In genomic region chr6:1701668-1702353, GRCh38 we compare ENCODE assay signal across 1 cellular context.
TF ChIP-seq lines count a peak whose summit lies in the region.

No MANE protein-coding gene starts in this region.

TF ChIP-seq in HEK293, 187 proteins besides CTCF, POLR2A, EP300 and RAD21 (continued from another document):
- TF ChIP-seq ZNF280D (tag by site-specific recombination; IDR thresholded peaks at IDR 0.05): no peak
- peak; percentile 64; the same call in 1 of the 2 replicates for TF ChIP-seq ZNF629 (tag by site-specific recombination; IDR thresholded peaks at IDR 0.05)
- TF ChIP-seq PATZ1 (tag by site-specific recombination; IDR thresholded peaks at IDR 0.05): peak; percentile 35; the same call in 1 of the 2 replicates
- TF ChIP-seq ZSCAN18 (tag by site-specific recombination; IDR thresholded peaks at IDR 0.05): no peak
- TF ChIP-seq ZNF677 (tag by site-specific recombination; IDR thresholded peaks at IDR 0.05): no peak
- TF ChIP-seq ZNF266 (tag by site-specific recombination; IDR thresholded peaks at IDR 0.05; ENCODE audit: low read depth): no peak
- TF ChIP-seq ZNF148 (tag by site-specific recombination; IDR thresholded peaks at IDR 0.05; ENCODE audit: borderline replicate concordance): no peak
- no peak for TF ChIP-seq ZNF138 (tag by site-specific recombination; IDR thresholded peaks at IDR 0.05; ENCODE audit: borderline replicate concordance)
- TF ChIP-seq BCL6B (tag by site-specific recombination; IDR thresholded peaks at IDR 0.05): no peak
- TF ChIP-seq ZBTB11 (tag by site-specific recombination; conservative IDR thresholded peaks at IDR 0.05; ENCODE audit: low read depth): no peak
- no peak for TF ChIP-seq ZNF433 (tag by site-specific recombination; IDR thresholded peaks at IDR 0.05; ENCODE audit: low read depth)
- TF ChIP-seq ZNF701 (tag by site-specific recombination; IDR thresholded peaks at IDR 0.05): no peak
- TF ChIP-seq MZF1 (tag by site-specific recombination; IDR thresholded peaks at IDR 0.05; ENCODE audit: borderline replicate concordance): no peak
- TF ChIP-seq PRDM6 (tag by site-specific recombination; IDR thresholded peaks at IDR 0.05): peak; percentile 27; the same call in 1 of the 2 replicates
- no peak for TF ChIP-seq ZNF174 (tag by site-specific recombination; IDR thresholded peaks at IDR 0.05)
- TF ChIP-seq TRIM28 (IDR thresholded peaks at IDR 0.05; ENCODE audit: borderline replicate concordance, low read length): peak; percentile 66; the same call in 1 of the 2 replicates
- TF ChIP-seq ZFP69B (tag by site-specific recombination; IDR thresholded peaks at IDR 0.05): peak; percentile 96
- TF ChIP-seq ZNF211 (tag by site-specific recombination; IDR thresholded peaks at IDR 0.05; ENCODE audit: low read depth): no peak
- no peak for TF ChIP-seq ZBTB48 (tag by site-specific recombination; IDR thresholded peaks at IDR 0.05)
- no peak for TF ChIP-seq WT1 (tag by site-specific recombination; IDR thresholded peaks at IDR 0.05)
- TF ChIP-seq ZFP3 (tag by site-specific recombination; IDR thresholded peaks at IDR 0.05; ENCODE audit: low read depth): no peak
- no peak for TF ChIP-seq KLF16 (tag by site-specific recombination; IDR thresholded peaks at IDR 0.05)
- TF ChIP-seq ZNF518A (tag by site-specific recombination; conservative IDR thresholded peaks at IDR 0.05; ENCODE audit: low read depth): no peak
- no peak for TF ChIP-seq ZNF513 (tag by site-specific recombination; IDR thresholded peaks at IDR 0.05)
- no peak for TF ChIP-seq ZNF239 (tag by site-specific recombination; IDR thresholded peaks at IDR 0.05)
- no peak for TF ChIP-seq IKZF3 (tag by site-specific recombination; IDR thresholded peaks at IDR 0.05)
- TF ChIP-seq ZBTB7A (tag by site-specific recombination; IDR thresholded peaks at IDR 0.05; ENCODE audit: low read depth): no peak
TF ChIP-seq in HEK293: peak in this region for 20.
